Comparison of ENCODE assay signal across 9 cellular contexts in genomic region chr6:33672808-33673207, GRCh38.
DNase-seq lines count a peak whose midpoint lies in the region; ATAC-seq and TF ChIP-seq lines count a peak whose summit lies in the region.
"Had no signal": no experiment of that assay in that cellular context is flagged by ENCODE, and none has a peak within 500 bp of the region (broad histone marks: within the 10 kb centered on the region; RNA-seq: fewer than 3 reads in every experiment).

No MANE protein-coding gene starts in this region.

- H3K4me3 ChIP-seq in GM12875 (ENCODE audit: low read depth, low read length) (no peak overlapping the region), retinal pigment epithelial cell (ENCODE audit: low read length) (no peak overlapping the region)

- peaks cover 0 to 7% of the 10 kb centered on the region in 2 donors for H3K4me1 Mint-ChIP-seq in effector memory CD8-positive, alpha-beta T cell (ENCODE audit: low read depth in 2 of 2)

- peak; percentile 41; the same call in 1 of the 2 replicates for TF ChIP-seq CTCF in GM12875 (IDR thresholded peaks at IDR 0.05; ENCODE audit: borderline replicate concordance, insufficient read depth, low read depth, low read length)
- peak; percentile 65 for TF ChIP-seq CTCF in RWPE1 (conservative IDR thresholded peaks at IDR 0.05; ENCODE audit: low read depth)
- peak; percentile 69 for TF ChIP-seq CTCF in retinal pigment epithelial cell (conservative IDR thresholded peaks at IDR 0.05; ENCODE audit: low read depth, low read length)

- H3K4me3 Mint-ChIP-seq in effector memory CD8-positive, alpha-beta T cell = no peak overlapping the region
- H3K4me3 Mint-ChIP-seq: IgD-negative memory B cell had no signal

- peak overlapping the region; percentile 87 for H3K27ac ChIP-seq in RWPE1

- H3K27ac Mint-ChIP-seq in effector memory CD8-positive, alpha-beta T cell = peak overlapping the region in 1 of 2 donors; percentile 44

- H3K27me3 Mint-ChIP-seq in effector memory CD8-positive, alpha-beta T cell = no peaks in the 10 kb centered on the region
- H3K27me3 Mint-ChIP-seq: IgD-negative memory B cell had no signal

- POLR2A ChIA-PET in RWPE1 (lab: Yijun Ruan, JAX; ENCODE audit: low non-redundant PET) = no interaction called here

- ATAC-seq in HG03039 (IDR thresholded peaks at IDR 0.05; ENCODE audit: unreplicated experiment) = no peak
- ATAC-seq in effector memory CD8-positive, alpha-beta T cell (replicated peaks) = no peak
- ATAC-seq in GM19397 (IDR thresholded peaks at IDR 0.05; ENCODE audit: unreplicated experiment) = no peak

- CTCF ChIA-PET in RWPE1 (lab: Yijun Ruan, JAX) = interaction anchor here (0.5 to 1.3 kb wide), 6 partner anchors 10 to 83 kb away, joined by 3 to 6 read pairs (median 4); no protein-coding TSS in a partner anchor

- DNase-seq in RWPE1 (ENCODE audit: low spot score) (peak; percentile 73), fibroblast of the conjunctiva (ENCODE audit: low read depth) (peak; percentile 93), retinal pigment epithelial cell (ENCODE audit: low read depth) (peak; percentile 87), NCI-H1048 (lab: John Stamatoyannopoulos, UW) (no peak)
- no peak for DNase-seq in effector memory CD8-positive, alpha-beta T cell

- H3K9me3 Mint-ChIP-seq in effector memory CD8-positive, alpha-beta T cell = no peaks in the 10 kb centered on the region
- H3K9me3 Mint-ChIP-seq: IgD-negative memory B cell had no signal

- peaks cover 38% of the 10 kb centered on the region for H3K36me3 Mint-ChIP-seq in effector memory CD8-positive, alpha-beta T cell (ENCODE audit: insufficient read depth)

Comparison
In these comparisons a context has a peak if more than half of its experiments do, and no peak if none do; other contexts are left out.
1. DNase-seq: peak in RWPE1 (single experiment), fibroblast of the conjunctiva (single experiment) and retinal pigment epithelial cell (single experiment); none in NCI-H1048 (single experiment) and effector memory CD8-positive, alpha-beta T cell (0 of 3).
2. Peak in every context shown above with its lines, with median percentiles within 50 percentile points of each other: CTCF ChIP-seq.